In genomic region chr6:159042003-159042823, GRCh38 we compare ENCODE assay signal across 8 cellular contexts. TPM values are rescaled to one million over a fixed set of nuclear protein-coding genes. Genes with fewer than 3 reads are reported as not detected.
DNase-seq lines count a peak whose midpoint lies in the region; ATAC-seq lines count a peak whose summit lies in the region.

No MANE protein-coding gene starts in this region.

- no peaks in the 10 kb centered on the region for H3K36me3 ChIP-seq in mucosa of stomach (ENCODE audit: control insufficient read depth, insufficient read depth, low read length)

- peaks cover 62% of the 10 kb centered on the region for H3K4me1 Mint-ChIP-seq in activated T-cell treated with anti-CD3 and anti-CD28 coated beads, Interleukin-2, amount 50 U/mL, for 4 hours (ENCODE audit: low read depth)
- H3K4me1 Mint-ChIP-seq in stimulated activated naive CD8-positive, alpha-beta T cell treated with anti-CD3 and anti-CD28 coated beads, Interleukin-15, amount 100 ng/mL, for 72 hours, result peaks cover 70% of the 10 kb centered on the region

- no peak overlapping the region for H3K4me3 ChIP-seq in mucosa of stomach (ENCODE audit: low read length)

- peak; percentile 49 for ATAC-seq in GM19395 (IDR thresholded peaks at IDR 0.05; ENCODE audit: unreplicated experiment)
- ATAC-seq in activated T-cell treated with anti-CD3 and anti-CD28 coated beads, Interleukin-2, amount 50 U/mL, for 4 hours, result peak; percentile 12 to 19
- peak; percentile 70 for ATAC-seq in esophagus mucosa
- ATAC-seq in stimulated activated naive CD8-positive, alpha-beta T cell treated with anti-CD3 and anti-CD28 coated beads, Interleukin-15, amount 100 ng/mL, for 72 hours, result peak; percentile 57

- H3K27ac Mint-ChIP-seq in stimulated activated naive CD8-positive, alpha-beta T cell treated with anti-CD3 and anti-CD28 coated beads, Interleukin-15, amount 100 ng/mL, for 72 hours, result peak overlapping the region; percentile 98 to 99

- peak overlapping the region; percentile 99 for H3K4me3 Mint-ChIP-seq in activated T-cell treated with anti-CD3 and anti-CD28 coated beads, Interleukin-2, amount 50 U/mL, for 4 hours
- H3K4me3 Mint-ChIP-seq in stimulated activated naive CD8-positive, alpha-beta T cell treated with anti-CD3 and anti-CD28 coated beads, Interleukin-15, amount 100 ng/mL, for 72 hours, result peak overlapping the region; percentile 88 to 97

- H3K27me3 Mint-ChIP-seq in activated T-cell treated with anti-CD3 and anti-CD28 coated beads, Interleukin-2, amount 50 U/mL, for 4 hours (ENCODE audit: low read depth), result no peaks in the 10 kb centered on the region
- no peaks in the 10 kb centered on the region for H3K27me3 Mint-ChIP-seq in stimulated activated naive CD8-positive, alpha-beta T cell treated with anti-CD3 and anti-CD28 coated beads, Interleukin-15, amount 100 ng/mL, for 72 hours

- DNase-seq in CD1c-positive myeloid dendritic cell (ENCODE audit: extremely low spot score) (peak; percentile 95), HuH-7.5 (ENCODE audit: low spot score) (peak; percentile 51), OCI-M1 (lab: John Stamatoyannopoulos, UW) (peak; percentile 93)
- DNase-seq in activated T-cell treated with anti-CD3 and anti-CD28 coated beads, Interleukin-2, amount 50 U/mL, for 4 hours, result peak; percentile 61
- DNase-seq in stimulated activated naive CD8-positive, alpha-beta T cell treated with anti-CD3 and anti-CD28 coated beads, Interleukin-15, amount 100 ng/mL, for 72 hours, result peak; percentile 73 to 84

- no peaks in the 10 kb centered on the region for H3K4me1 ChIP-seq in mucosa of stomach (ENCODE audit: control insufficient read depth, insufficient read depth, low read length)

- H3K27me3 ChIP-seq in mucosa of stomach (ENCODE audit: control insufficient read depth, insufficient read depth, low read length), result no peaks in the 10 kb centered on the region

- peaks cover 72% of the 10 kb centered on the region for H3K36me3 Mint-ChIP-seq in activated T-cell treated with anti-CD3 and anti-CD28 coated beads, Interleukin-2, amount 50 U/mL, for 4 hours (ENCODE audit: insufficient read depth)

- H3K9me3 ChIP-seq in mucosa of stomach (ENCODE audit: control insufficient read depth, low read length), result no peaks in the 10 kb centered on the region

- H3K9ac ChIP-seq in mucosa of stomach (ENCODE audit: low read length), result peak overlapping the region; percentile 19

- H3K9me3 Mint-ChIP-seq in activated T-cell treated with anti-CD3 and anti-CD28 coated beads, Interleukin-2, amount 50 U/mL, for 4 hours, result no peaks in the 10 kb centered on the region
- no peaks in the 10 kb centered on the region for H3K9me3 Mint-ChIP-seq in stimulated activated naive CD8-positive, alpha-beta T cell treated with anti-CD3 and anti-CD28 coated beads, Interleukin-15, amount 100 ng/mL, for 72 hours

RNA-seq across cellular contexts. Expression of gene TAGAP, which starts 2.6 kb away (rescaled TPM):
- 100 to 1,000 TPM; 120 to 132 (median 130) TPM for total RNA-seq in activated T-cell treated with anti-CD3 and anti-CD28 coated beads, Interleukin-2, amount 50 U/mL, for 4 hours
- 0.92 TPM for total RNA-seq in esophagus mucosa

RNA-seq across cellular contexts. Expression of gene RSPH3, which starts 42.2 kb away (rescaled TPM):
- 1 to 10 TPM; 1.6 to 2.1 (median 1.7) TPM for total RNA-seq in activated T-cell treated with anti-CD3 and anti-CD28 coated beads, Interleukin-2, amount 50 U/mL, for 4 hours
- total RNA-seq in esophagus mucosa, result 13.4 TPM

Comparison
In these comparisons a context has a peak if more than half of its experiments do, and no peak if none do; other contexts are left out.
1. ATAC-seq: peak in every context shown above with its lines; median percentile 70 in esophagus mucosa; 57 in stimulated activated naive CD8-positive, alpha-beta T cell treated with anti-CD3 and anti-CD28 coated beads, Interleukin-15, amount 100 ng/mL, for 72 hours; 49 in GM19395; 16 in activated T-cell treated with anti-CD3 and anti-CD28 coated beads, Interleukin-2, amount 50 U/mL, for 4 hours.
2. RNA of gene TAGAP, which starts 2.6 kb away (total RNA-seq): 120 to 132 TPM in activated T-cell treated with anti-CD3 and anti-CD28 coated beads, Interleukin-2, amount 50 U/mL, for 4 hours; 0.92 TPM in esophagus mucosa (single experiment); every median in the first group is over 10 times any median in the second.
3. Peak in every context shown above with its lines, with median percentiles within 50 percentile points of each other: DNase-seq.